Comparison of ENCODE assay signal across 2 cellular contexts in genomic region chr2:43215673-43216255, GRCh38.
TF ChIP-seq lines count a peak whose summit lies in the region.

No MANE protein-coding gene starts in this region.

TF ChIP-seq in GM23338, 12 proteins besides CTCF, POLR2A, EP300 and RAD21:
- no peak for TF ChIP-seq CREB1 (CRISPR knock-in tag; IDR thresholded peaks at IDR 0.05; ENCODE audit: low read depth)
- no peak for TF ChIP-seq REST (IDR thresholded peaks at IDR 0.05; ENCODE audit: unreplicated experiment)
- peak; percentile 63; the same call in 1 of the 2 replicates for TF ChIP-seq NANOG (IDR thresholded peaks at IDR 0.05; ENCODE audit: borderline replicate concordance)
- no peak for TF ChIP-seq ZNF462 (CRISPR knock-in tag; IDR thresholded peaks at IDR 0.05)

TF ChIP-seq in H1, 55 proteins besides CTCF, POLR2A, EP300 and RAD21:
- no peak for TF ChIP-seq TEAD4 (IDR thresholded peaks at IDR 0.05; ENCODE audit: low read depth, low read length)
- TF ChIP-seq RNF2 (IDR thresholded peaks at IDR 0.05; ENCODE audit: borderline replicate concordance, low read depth, low read length, missing control alignments, poor library complexity, severe bottlenecking), result no peak
- TF ChIP-seq HDAC6 (IDR thresholded peaks at IDR 0.05; ENCODE audit: low read depth, low read length), result no peak
- TF ChIP-seq YY1 (IDR thresholded peaks at IDR 0.05; ENCODE audit: low read depth, low read length), result no peak
- no peak for TF ChIP-seq KDM1A (IDR thresholded peaks at IDR 0.05; ENCODE audit: borderline replicate concordance, low read length)
- no peak for TF ChIP-seq RFX5 (IDR thresholded peaks at IDR 0.05; ENCODE audit: borderline replicate concordance, low read depth, low read length)
- no peak for TF ChIP-seq ATF3 (IDR thresholded peaks at IDR 0.05; ENCODE audit: insufficient read depth, low read depth, low read length)
- no peak for TF ChIP-seq GTF2F1 (IDR thresholded peaks at IDR 0.05; ENCODE audit: borderline replicate concordance, low read depth, low read length)
- TF ChIP-seq, protein P1, sequence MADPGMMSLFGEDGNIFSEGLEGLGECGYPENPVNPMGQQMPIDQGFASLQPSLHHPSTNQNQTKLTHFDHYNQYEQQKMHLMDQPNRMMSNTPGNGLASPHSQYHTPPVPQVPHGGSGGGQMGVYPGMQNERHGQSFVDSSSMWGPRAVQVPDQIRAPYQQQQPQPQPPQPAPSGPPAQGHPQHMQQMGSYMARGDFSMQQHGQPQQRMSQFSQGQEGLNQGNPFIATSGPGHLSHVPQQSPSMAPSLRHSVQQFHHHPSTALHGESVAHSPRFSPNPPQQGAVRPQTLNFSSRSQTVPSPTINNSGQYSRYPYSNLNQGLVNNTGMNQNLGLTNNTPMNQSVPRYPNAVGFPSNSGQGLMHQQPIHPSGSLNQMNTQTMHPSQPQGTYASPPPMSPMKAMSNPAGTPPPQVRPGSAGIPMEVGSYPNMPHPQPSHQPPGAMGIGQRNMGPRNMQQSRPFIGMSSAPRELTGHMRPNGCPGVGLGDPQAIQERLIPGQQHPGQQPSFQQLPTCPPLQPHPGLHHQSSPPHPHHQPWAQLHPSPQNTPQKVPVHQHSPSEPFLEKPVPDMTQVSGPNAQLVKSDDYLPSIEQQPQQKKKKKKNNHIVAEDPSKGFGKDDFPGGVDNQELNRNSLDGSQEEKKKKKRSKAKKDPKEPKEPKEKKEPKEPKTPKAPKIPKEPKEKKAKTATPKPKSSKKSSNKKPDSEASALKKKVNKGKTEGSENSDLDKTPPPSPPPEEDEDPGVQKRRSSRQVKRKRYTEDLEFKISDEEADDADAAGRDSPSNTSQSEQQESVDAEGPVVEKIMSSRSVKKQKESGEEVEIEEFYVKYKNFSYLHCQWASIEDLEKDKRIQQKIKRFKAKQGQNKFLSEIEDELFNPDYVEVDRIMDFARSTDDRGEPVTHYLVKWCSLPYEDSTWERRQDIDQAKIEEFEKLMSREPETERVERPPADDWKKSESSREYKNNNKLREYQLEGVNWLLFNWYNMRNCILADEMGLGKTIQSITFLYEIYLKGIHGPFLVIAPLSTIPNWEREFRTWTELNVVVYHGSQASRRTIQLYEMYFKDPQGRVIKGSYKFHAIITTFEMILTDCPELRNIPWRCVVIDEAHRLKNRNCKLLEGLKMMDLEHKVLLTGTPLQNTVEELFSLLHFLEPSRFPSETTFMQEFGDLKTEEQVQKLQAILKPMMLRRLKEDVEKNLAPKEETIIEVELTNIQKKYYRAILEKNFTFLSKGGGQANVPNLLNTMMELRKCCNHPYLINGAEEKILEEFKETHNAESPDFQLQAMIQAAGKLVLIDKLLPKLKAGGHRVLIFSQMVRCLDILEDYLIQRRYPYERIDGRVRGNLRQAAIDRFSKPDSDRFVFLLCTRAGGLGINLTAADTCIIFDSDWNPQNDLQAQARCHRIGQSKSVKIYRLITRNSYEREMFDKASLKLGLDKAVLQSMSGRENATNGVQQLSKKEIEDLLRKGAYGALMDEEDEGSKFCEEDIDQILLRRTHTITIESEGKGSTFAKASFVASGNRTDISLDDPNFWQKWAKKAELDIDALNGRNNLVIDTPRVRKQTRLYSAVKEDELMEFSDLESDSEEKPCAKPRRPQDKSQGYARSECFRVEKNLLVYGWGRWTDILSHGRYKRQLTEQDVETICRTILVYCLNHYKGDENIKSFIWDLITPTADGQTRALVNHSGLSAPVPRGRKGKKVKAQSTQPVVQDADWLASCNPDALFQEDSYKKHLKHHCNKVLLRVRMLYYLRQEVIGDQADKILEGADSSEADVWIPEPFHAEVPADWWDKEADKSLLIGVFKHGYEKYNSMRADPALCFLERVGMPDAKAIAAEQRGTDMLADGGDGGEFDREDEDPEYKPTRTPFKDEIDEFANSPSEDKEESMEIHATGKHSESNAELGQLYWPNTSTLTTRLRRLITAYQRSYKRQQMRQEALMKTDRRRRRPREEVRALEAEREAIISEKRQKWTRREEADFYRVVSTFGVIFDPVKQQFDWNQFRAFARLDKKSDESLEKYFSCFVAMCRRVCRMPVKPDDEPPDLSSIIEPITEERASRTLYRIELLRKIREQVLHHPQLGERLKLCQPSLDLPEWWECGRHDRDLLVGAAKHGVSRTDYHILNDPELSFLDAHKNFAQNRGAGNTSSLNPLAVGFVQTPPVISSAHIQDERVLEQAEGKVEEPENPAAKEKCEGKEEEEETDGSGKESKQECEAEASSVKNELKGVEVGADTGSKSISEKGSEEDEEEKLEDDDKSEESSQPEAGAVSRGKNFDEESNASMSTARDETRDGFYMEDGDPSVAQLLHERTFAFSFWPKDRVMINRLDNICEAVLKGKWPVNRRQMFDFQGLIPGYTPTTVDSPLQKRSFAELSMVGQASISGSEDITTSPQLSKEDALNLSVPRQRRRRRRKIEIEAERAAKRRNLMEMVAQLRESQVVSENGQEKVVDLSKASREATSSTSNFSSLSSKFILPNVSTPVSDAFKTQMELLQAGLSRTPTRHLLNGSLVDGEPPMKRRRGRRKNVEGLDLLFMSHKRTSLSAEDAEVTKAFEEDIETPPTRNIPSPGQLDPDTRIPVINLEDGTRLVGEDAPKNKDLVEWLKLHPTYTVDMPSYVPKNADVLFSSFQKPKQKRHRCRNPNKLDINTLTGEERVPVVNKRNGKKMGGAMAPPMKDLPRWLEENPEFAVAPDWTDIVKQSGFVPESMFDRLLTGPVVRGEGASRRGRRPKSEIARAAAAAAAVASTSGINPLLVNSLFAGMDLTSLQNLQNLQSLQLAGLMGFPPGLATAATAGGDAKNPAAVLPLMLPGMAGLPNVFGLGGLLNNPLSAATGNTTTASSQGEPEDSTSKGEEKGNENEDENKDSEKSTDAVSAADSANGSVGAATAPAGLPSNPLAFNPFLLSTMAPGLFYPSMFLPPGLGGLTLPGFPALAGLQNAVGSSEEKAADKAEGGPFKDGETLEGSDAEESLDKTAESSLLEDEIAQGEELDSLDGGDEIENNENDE (IDR thresholded peaks at IDR 0.05; ENCODE audit: insufficient replicate concordance, low read length), result no peak
- no peak for TF ChIP-seq POU5F1 (IDR thresholded peaks at IDR 0.05; ENCODE audit: low read depth, low read length)
- no peak for TF ChIP-seq SAP30 (IDR thresholded peaks at IDR 0.05; ENCODE audit: insufficient read depth, insufficient replicate concordance, low read length)
- no peak for TF ChIP-seq EZH2 (IDR thresholded peaks at IDR 0.05; ENCODE audit: low read depth, low read length, severe bottlenecking)
